26 cellular contexts compared by ENCODE assay signal in the genomic region with DNA sequence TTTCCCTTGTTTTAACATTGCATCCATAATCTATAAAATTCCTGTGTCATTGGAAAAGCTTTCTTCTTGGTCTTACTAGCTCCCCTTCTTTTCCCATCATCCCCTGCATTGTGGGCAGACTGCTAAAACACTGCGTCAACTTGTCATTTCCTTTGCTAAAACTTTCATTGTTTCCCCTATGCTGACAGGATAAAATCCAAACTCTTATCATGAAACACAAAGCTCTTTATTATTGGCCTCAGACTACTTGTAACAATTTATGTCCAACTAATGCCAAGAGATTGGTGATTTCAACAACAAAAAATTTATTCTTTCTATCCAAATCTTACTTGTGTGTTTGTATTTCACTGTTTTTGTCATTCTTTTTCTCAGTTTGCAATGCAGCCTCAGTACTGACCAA.
"Had no signal": no experiment of that assay in that cellular context is flagged by ENCODE, and none has a peak within 500 bp of the region (broad histone marks: within the 10 kb centered on the region; RNA-seq: fewer than 3 reads in every experiment).

No MANE protein-coding gene starts in this region.

- H3K4me1 ChIP-seq: body of pancreas, colonic mucosa, gastrocnemius medialis, right lobe of liver, vagina had no signal

- DNase-seq: activated CD4-positive, alpha-beta T cell treated with anti-CD3 and anti-CD28 coated beads, Interleukin-2, amount 50 U/mL, for 1 hour; activated CD4-positive, CD25-positive, alpha-beta regulatory T cell treated with anti-CD3 and anti-CD28 coated beads, Interleukin-2, amount 50 U/mL, for 72 hours; activated CD8-positive, alpha-beta memory T cell treated with anti-CD3 and anti-CD28 coated beads, Interleukin-2, amount 10 ng/mL, durations not matched to agents 7 days and 5 days; activated CD8-positive, alpha-beta T cell treated with anti-CD3 and anti-CD28 coated beads, Interleukin-2, amount 10 ng/mL, durations not matched to agents 7 days and 5 days; activated naive CD4-positive, alpha-beta T cell; activated T-cell treated with anti-CD3 and anti-CD28 coated beads, Interleukin-2, amount 50 U/mL, for 72 hours; body of pancreas; cerebellar nuclear complex; colonic mucosa; dorsolateral prefrontal cortex; effector memory CD8-positive, alpha-beta T cell; gastrocnemius medialis; glutamatergic neuron; islet precursor cell; left cardiac atrium; left ventricle myocardium superior; mammary epithelial cell; naive thymus-derived CD8-positive, alpha-beta T cell; right lobe of liver; stimulated activated CD4-positive, alpha-beta T cell treated with anti-CD3 and anti-CD28 coated beads, Interleukin-4, amount 100 ng/mL, for 1 hour; T-helper 2 cell had no signal

- H3K27me3 ChIP-seq: body of pancreas, cardiac muscle cell, colonic mucosa, gastrocnemius medialis, hepatocyte, right lobe of liver, vagina had no signal

- ATAC-seq: activated CD8-positive, alpha-beta memory T cell treated with anti-CD3 and anti-CD28 coated beads, Interleukin-2, amount 10 ng/mL, durations not matched to agents 7 days and 5 days; activated CD8-positive, alpha-beta T cell treated with anti-CD3 and anti-CD28 coated beads, Interleukin-2, amount 10 ng/mL, durations not matched to agents 7 days and 5 days; activated naive CD4-positive, alpha-beta T cell treated with anti-CD3 and anti-CD28 coated beads, Interleukin-2, amount 50 U/mL, for 72 hours; activated T-cell treated with anti-CD3 and anti-CD28 coated beads, Interleukin-2, amount 50 U/mL, for 72 hours; body of pancreas; effector memory CD8-positive, alpha-beta T cell; gastrocnemius medialis; left cardiac atrium; left ventricle myocardium superior; naive thymus-derived CD8-positive, alpha-beta T cell; right lobe of liver; stimulated activated effector memory CD8-positive, alpha-beta T cell treated with anti-CD3 and anti-CD28 coated beads, Interleukin-12 subunit alpha, Interleukin-12 subunit beta, amount 100 ng/mL, for 72 hours had no signal

- H3K27ac ChIP-seq: body of pancreas, cardiac muscle cell, colonic mucosa, dorsolateral prefrontal cortex, gastrocnemius medialis, hepatocyte, right lobe of liver, vagina had no signal

- H3K4me2 ChIP-seq: hepatocyte had no signal

- H2AFZ ChIP-seq: hepatocyte had no signal

- H3K4me3 ChIP-seq: body of pancreas, cardiac muscle cell, colonic mucosa, dorsolateral prefrontal cortex, gastrocnemius medialis, hepatocyte, right lobe of liver, vagina had no signal

- H3K79me2 ChIP-seq: hepatocyte had no signal

- H3K9me3 ChIP-seq: body of pancreas, colonic mucosa, gastrocnemius medialis, right lobe of liver, vagina had no signal

- H3K36me3 ChIP-seq: cardiac muscle cell, colonic mucosa, gastrocnemius medialis, right lobe of liver, vagina had no signal
